ENCODE assay signal across 3 cellular contexts in the genomic region with DNA sequence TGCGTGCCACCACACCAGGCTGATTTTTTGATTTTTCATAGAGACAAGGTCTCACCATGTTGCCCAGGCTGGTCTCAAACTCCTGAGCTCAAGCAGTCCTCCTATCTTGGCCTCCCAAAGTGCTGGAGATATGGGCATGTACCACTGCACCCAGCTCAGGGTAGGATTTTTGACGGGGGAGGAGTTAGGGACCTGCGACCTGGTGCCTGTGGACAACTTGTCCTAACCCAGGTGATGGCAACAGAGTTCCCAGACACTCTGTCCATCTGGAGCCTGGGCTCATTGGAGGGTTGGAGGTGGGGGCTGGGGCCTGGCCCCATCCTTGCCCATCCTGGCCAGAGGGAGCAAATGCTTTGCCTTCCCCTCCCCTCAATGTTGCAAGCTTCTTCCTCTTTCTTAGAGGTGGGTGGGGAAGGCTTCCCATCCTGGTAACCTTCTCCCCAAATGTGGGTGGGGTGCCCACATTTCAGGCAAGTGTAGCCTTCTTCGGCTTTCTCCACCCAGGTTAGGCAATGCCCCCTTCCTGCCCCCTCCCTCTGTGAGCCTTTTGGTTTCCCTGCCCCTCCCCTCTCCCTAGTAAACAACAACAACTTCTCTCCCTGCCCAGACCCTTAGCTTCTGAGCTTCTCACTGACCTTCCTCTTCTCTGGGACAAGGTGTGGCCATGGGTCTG.
TF ChIP-seq lines count a peak whose summit lies in the region.

No MANE protein-coding gene starts in this region.

TF ChIP-seq in A549, 52 proteins besides CTCF, POLR2A, EP300 and RAD21 (continues in another document):
- TF ChIP-seq, protein P1, sequence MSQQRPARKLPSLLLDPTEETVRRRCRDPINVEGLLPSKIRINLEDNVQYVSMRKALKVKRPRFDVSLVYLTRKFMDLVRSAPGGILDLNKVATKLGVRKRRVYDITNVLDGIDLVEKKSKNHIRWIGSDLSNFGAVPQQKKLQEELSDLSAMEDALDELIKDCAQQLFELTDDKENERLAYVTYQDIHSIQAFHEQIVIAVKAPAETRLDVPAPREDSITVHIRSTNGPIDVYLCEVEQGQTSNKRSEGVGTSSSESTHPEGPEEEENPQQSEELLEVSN (IDR thresholded peaks at IDR 0.05; ENCODE audit: borderline replicate concordance, low read depth), result no peak
- TF ChIP-seq CHD4 (IDR thresholded peaks at IDR 0.05; ENCODE audit: borderline replicate concordance) (no peak), KDM5A (IDR thresholded peaks at IDR 0.05) (no peak), MAFK (IDR thresholded peaks at IDR 0.05; ENCODE audit: partially characterized antibody) (no peak), ESRRA (IDR thresholded peaks at IDR 0.05; ENCODE audit: borderline replicate concordance, low read length) (no peak), HOXB5 (CRISPR knock-in tag; IDR thresholded peaks at IDR 0.05) (no peak), HEYL (CRISPR knock-in tag; IDR thresholded peaks at IDR 0.05) (no peak), MYC (IDR thresholded peaks at IDR 0.05; ENCODE audit: borderline replicate concordance, low read length) (no peak), ZFP36 (IDR thresholded peaks at IDR 0.05; ENCODE audit: borderline replicate concordance, partially characterized antibody) (no peak), HOXB13 (CRISPR knock-in tag; IDR thresholded peaks at IDR 0.05; ENCODE audit: low read depth) (no peak), GATA3 (IDR thresholded peaks at IDR 0.05; ENCODE audit: borderline replicate concordance) (no peak), ZC3H11A (IDR thresholded peaks at IDR 0.05) (no peak), FOSB (CRISPR knock-in tag; IDR thresholded peaks at IDR 0.05) (no peak)
- TF ChIP-seq, protein P2, sequence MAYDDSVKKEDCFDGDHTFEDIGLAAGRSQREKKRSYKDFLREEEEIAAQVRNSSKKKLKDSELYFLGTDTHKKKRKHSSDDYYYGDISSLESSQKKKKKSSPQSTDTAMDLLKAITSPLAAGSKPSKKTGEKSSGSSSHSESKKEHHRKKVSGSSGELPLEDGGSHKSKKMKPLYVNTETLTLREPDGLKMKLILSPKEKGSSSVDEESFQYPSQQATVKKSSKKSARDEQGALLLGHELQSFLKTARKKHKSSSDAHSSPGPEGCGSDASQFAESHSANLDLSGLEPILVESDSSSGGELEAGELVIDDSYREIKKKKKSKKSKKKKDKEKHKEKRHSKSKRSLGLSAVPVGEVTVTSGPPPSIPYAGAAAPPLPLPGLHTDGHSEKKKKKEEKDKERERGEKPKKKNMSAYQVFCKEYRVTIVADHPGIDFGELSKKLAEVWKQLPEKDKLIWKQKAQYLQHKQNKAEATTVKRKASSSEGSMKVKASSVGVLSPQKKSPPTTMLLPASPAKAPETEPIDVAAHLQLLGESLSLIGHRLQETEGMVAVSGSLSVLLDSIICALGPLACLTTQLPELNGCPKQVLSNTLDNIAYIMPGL (CRISPR knock-in tag; IDR thresholded peaks at IDR 0.05; ENCODE audit: borderline replicate concordance), result no peak
- TF ChIP-seq, protein P3, sequence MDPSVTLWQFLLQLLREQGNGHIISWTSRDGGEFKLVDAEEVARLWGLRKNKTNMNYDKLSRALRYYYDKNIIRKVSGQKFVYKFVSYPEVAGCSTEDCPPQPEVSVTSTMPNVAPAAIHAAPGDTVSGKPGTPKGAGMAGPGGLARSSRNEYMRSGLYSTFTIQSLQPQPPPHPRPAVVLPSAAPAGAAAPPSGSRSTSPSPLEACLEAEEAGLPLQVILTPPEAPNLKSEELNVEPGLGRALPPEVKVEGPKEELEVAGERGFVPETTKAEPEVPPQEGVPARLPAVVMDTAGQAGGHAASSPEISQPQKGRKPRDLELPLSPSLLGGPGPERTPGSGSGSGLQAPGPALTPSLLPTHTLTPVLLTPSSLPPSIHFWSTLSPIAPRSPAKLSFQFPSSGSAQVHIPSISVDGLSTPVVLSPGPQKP (IDR thresholded peaks at IDR 0.05; ENCODE audit: low read depth, low read length), result no peak
- TF ChIP-seq, protein P4, sequence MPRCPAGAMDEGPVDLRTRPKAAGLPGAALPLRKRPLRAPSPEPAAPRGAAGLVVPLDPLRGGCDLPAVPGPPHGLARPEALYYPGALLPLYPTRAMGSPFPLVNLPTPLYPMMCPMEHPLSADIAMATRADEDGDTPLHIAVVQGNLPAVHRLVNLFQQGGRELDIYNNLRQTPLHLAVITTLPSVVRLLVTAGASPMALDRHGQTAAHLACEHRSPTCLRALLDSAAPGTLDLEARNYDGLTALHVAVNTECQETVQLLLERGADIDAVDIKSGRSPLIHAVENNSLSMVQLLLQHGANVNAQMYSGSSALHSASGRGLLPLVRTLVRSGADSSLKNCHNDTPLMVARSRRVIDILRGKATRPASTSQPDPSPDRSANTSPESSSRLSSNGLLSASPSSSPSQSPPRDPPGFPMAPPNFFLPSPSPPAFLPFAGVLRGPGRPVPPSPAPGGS (IDR thresholded peaks at IDR 0.05), result no peak

TF ChIP-seq in IMR-90, 13 proteins besides CTCF, POLR2A, EP300 and RAD21:
- TF ChIP-seq RCOR1 (IDR thresholded peaks at IDR 0.05; ENCODE audit: insufficient replicate concordance, low read length) (no peak), CHD1 (IDR thresholded peaks at IDR 0.05; ENCODE audit: low read depth, low read length) (no peak), NFE2L2 (IDR thresholded peaks at IDR 0.05; ENCODE audit: low read depth, low read length) (no peak)

TF ChIP-seq in K562, 482 proteins besides CTCF, POLR2A, EP300 and RAD21:
- TF ChIP-seq, protein P5, sequence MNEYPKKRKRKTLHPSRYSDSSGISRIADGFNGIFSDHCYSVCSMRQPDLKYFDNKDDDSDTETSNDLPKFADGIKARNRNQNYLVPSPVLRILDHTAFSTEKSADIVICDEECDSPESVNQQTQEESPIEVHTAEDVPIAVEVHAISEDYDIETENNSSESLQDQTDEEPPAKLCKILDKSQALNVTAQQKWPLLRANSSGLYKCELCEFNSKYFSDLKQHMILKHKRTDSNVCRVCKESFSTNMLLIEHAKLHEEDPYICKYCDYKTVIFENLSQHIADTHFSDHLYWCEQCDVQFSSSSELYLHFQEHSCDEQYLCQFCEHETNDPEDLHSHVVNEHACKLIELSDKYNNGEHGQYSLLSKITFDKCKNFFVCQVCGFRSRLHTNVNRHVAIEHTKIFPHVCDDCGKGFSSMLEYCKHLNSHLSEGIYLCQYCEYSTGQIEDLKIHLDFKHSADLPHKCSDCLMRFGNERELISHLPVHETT (CRISPR knock-in tag; conservative IDR thresholded peaks at IDR 0.05 in 1 of 2, IDR thresholded peaks at IDR 0.05 in 1 of 2), result no peak
- TF ChIP-seq, protein P6, sequence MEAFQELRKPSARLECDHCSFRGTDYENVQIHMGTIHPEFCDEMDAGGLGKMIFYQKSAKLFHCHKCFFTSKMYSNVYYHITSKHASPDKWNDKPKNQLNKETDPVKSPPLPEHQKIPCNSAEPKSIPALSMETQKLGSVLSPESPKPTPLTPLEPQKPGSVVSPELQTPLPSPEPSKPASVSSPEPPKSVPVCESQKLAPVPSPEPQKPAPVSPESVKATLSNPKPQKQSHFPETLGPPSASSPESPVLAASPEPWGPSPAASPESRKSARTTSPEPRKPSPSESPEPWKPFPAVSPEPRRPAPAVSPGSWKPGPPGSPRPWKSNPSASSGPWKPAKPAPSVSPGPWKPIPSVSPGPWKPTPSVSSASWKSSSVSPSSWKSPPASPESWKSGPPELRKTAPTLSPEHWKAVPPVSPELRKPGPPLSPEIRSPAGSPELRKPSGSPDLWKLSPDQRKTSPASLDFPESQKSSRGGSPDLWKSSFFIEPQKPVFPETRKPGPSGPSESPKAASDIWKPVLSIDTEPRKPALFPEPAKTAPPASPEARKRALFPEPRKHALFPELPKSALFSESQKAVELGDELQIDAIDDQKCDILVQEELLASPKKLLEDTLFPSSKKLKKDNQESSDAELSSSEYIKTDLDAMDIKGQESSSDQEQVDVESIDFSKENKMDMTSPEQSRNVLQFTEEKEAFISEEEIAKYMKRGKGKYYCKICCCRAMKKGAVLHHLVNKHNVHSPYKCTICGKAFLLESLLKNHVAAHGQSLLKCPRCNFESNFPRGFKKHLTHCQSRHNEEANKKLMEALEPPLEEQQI (IDR thresholded peaks at IDR 0.05), result no peak
- TF ChIP-seq, protein P7, sequence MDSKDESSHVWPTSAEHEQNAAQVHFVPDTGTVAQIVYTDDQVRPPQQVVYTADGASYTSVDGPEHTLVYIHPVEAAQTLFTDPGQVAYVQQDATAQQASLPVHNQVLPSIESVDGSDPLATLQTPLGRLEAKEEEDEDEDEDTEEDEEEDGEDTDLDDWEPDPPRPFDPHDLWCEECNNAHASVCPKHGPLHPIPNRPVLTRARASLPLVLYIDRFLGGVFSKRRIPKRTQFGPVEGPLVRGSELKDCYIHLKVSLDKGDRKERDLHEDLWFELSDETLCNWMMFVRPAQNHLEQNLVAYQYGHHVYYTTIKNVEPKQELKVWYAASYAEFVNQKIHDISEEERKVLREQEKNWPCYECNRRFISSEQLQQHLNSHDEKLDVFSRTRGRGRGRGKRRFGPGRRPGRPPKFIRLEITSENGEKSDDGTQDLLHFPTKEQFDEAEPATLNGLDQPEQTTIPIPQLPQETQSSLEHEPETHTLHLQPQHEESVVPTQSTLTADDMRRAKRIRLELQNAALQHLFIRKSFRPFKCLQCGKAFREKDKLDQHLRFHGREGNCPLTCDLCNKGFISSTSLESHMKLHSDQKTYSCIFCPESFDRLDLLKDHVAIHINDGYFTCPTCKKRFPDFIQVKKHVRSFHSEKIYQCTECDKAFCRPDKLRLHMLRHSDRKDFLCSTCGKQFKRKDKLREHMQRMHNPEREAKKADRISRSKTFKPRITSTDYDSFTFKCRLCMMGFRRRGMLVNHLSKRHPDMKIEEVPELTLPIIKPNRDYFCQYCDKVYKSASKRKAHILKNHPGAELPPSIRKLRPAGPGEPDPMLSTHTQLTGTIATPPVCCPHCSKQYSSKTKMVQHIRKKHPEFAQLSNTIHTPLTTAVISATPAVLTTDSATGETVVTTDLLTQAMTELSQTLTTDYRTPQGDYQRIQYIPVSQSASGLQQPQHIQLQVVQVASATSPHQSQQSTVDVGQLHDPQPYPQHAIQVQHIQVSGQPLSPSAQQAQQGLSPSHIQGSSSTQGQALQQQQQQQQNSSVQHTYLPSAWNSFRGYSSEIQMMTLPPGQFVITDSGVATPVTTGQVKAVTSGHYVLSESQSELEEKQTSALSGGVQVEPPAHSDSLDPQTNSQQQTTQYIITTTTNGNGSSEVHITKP (IDR thresholded peaks at IDR 0.05; ENCODE audit: partially characterized antibody), result peak; percentile 58
- TF ChIP-seq, protein P8, sequence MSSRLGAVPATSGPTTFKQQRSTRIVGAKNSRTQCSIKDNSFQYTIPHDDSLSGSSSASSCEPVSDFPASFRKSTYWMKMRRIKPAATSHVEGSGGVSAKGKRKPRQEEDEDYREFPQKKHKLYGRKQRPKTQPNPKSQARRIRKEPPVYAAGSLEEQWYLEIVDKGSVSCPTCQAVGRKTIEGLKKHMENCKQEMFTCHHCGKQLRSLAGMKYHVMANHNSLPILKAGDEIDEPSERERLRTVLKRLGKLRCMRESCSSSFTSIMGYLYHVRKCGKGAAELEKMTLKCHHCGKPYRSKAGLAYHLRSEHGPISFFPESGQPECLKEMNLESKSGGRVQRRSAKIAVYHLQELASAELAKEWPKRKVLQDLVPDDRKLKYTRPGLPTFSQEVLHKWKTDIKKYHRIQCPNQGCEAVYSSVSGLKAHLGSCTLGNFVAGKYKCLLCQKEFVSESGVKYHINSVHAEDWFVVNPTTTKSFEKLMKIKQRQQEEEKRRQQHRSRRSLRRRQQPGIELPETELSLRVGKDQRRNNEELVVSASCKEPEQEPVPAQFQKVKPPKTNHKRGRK (tag; IDR thresholded peaks at IDR 0.05), result no peak
